ENCODE assay signal across 8 cellular contexts in the genomic region with DNA sequence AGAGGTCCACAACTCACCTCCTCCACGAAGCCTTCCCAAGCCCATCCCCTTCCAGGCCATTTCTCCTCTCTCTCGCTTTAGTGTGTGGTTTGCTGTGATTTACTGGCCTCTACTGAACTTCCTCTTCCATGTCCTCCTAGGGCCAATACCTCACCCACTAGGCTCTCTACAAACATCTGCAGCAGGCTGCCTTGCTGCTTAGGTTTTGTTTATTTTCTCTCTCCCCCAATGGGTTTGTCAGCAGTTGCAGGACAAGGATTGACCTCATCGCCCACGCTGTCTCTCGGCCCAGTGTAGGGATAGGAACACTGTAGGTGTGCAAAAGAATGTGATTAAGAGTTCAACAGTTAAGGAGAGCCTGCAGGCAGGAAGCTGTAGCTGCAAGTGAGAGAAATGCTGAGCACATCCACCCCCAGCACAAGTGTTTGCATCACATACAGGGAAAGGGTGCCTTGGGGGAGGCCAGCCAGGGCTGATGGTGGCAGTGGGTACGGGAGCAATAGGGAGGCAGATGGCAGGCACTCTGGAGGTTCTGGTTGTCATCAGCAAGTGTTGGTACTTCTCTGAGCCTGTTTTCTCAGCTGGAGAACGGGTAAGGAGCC. TPM values are rescaled to one million over a fixed set of nuclear protein-coding genes. Genes with fewer than 3 reads are reported as not detected.
DNase-seq lines count a peak whose midpoint lies in the region; ATAC-seq, FAIRE-seq and TF ChIP-seq lines count a peak whose summit lies in the region.

No MANE protein-coding gene starts in this region.

- TF ChIP-seq CTCF in left ventricle myocardium inferior (IDR thresholded peaks at IDR 0.05; ENCODE audit: borderline replicate concordance): no peak
- peak in 4 of 6 experiments; percentile 7 to 37 (median 30) for TF ChIP-seq CTCF in adrenal gland (IDR thresholded peaks at IDR 0.05)
- TF ChIP-seq CTCF in keratinocyte (optimal IDR thresholded peaks at IDR 0.05 in 1 of 3, IDR thresholded peaks at IDR 0.05 in 1 of 3, conservative IDR thresholded peaks at IDR 0.05 in 1 of 3; ENCODE audit: extremely low read depth in 1 of 3, insufficient read depth in 2 of 3, low read length in 3 of 3): peak in 2 of 3 experiments; percentile 33
- TF ChIP-seq CTCF in type B pancreatic cell (conservative IDR thresholded peaks at IDR 0.05): peak; percentile 42
- peak in 1 of 6 experiments; percentile 22 for TF ChIP-seq CTCF in Peyer's patch (IDR thresholded peaks at IDR 0.05)

- H4K20me1 ChIP-seq in keratinocyte (ENCODE audit: control insufficient read depth, extremely low read depth, insufficient read depth, low read length): peaks cover 2% of the 10 kb centered on the region

- H3K4me1 ChIP-seq in left ventricle myocardium inferior (peaks cover 13% of the 10 kb centered on the region), adrenal gland (replicated peaks in 1 of 2) (peaks cover 31 to 48% of the 10 kb centered on the region in 2 donors), keratinocyte (ENCODE audit: control insufficient read depth, extremely low read depth, insufficient read depth, low read length) (peaks cover 19% of the 10 kb centered on the region), Peyer's patch (peaks cover 0 to 17% (median 6%) of the 10 kb centered on the region in 4 donors)

- DNase-seq in left ventricle myocardium inferior (no peak), cardiac septum (ENCODE audit: low spot score) (no peak), adrenal gland (peak in 2 of 7 donors; percentile 36 to 40), keratinocyte (ENCODE audit: low read depth, low spot score) (no peak), type B pancreatic cell (ENCODE audit: extremely low spot score, unreplicated experiment) (no peak), Peyer's patch (no peak), NCI-H2171 treated with DMSO at 0.1 percent for 48 hours (lab: John Stamatoyannopoulos, UW) (no peak)

- no peaks in the 10 kb centered on the region for H3K9me1 ChIP-seq in keratinocyte (ENCODE audit: control insufficient read depth, extremely low read depth, insufficient read depth, low read length)

- H3K9me3 ChIP-seq in left ventricle myocardium inferior (replicated peaks) (no peaks in the 10 kb centered on the region), adrenal gland (replicated peaks in 1 of 3) (no peaks in the 10 kb centered on the region), keratinocyte (ENCODE audit: control insufficient read depth, low read depth, low read length) (no peaks in the 10 kb centered on the region), Peyer's patch (no peaks in the 10 kb centered on the region)

- H3K9me3 Mint-ChIP-seq in type B pancreatic cell: peaks cover 7% of the 10 kb centered on the region

- no peak for ATAC-seq in HG03159 (IDR thresholded peaks at IDR 0.05; ENCODE audit: unreplicated experiment)

- H3K36me3 Mint-ChIP-seq in type B pancreatic cell: no peaks in the 10 kb centered on the region

- peaks cover 4% of the 10 kb centered on the region for H3K27me3 Mint-ChIP-seq in type B pancreatic cell

- H2AFZ ChIP-seq in keratinocyte (ENCODE audit: control insufficient read depth, low read length): no peak overlapping the region

- H3K36me3 ChIP-seq in left ventricle myocardium inferior (no peaks in the 10 kb centered on the region), adrenal gland (replicated peaks in 1 of 2) (no peaks in the 10 kb centered on the region), keratinocyte (ENCODE audit: control insufficient read depth in 2 of 2, extremely low read depth in 1 of 2, insufficient read depth in 2 of 2, low read length in 2 of 2) (no peaks in the 10 kb centered on the region), Peyer's patch (no peaks in the 10 kb centered on the region)

- WGBS in adrenal gland, 4 donors: 53 to 75% (median 66%) methylated on average over 7 of the region's 7 CpGs

- dilution Hi-C loops in keratinocyte (cut with MboI; ENCODE audit: extremely low pct_ligation_motif_present, low sequenced_read_pairs): no loop called here

- no peak overlapping the region for H3K4me2 ChIP-seq in keratinocyte (ENCODE audit: control insufficient read depth, extremely low read depth, insufficient read depth, low read depth, low read length)

- no peaks in the 10 kb centered on the region for H3K79me2 ChIP-seq in keratinocyte (ENCODE audit: control insufficient read depth, insufficient read depth, low read length)

- H3K27ac Mint-ChIP-seq in type B pancreatic cell: peak overlapping the region; percentile 79

- FAIRE-seq in keratinocyte (lab: Jason Lieb, UNC): no peak

- H3K9ac ChIP-seq in keratinocyte (ENCODE audit: control insufficient read depth, extremely low read depth, insufficient read depth, low read length): no peak overlapping the region

- H3K4me1 Mint-ChIP-seq in type B pancreatic cell (ENCODE audit: unreplicated experiment): peaks cover 27% of the 10 kb centered on the region

- H3K27me3 ChIP-seq in left ventricle myocardium inferior (ENCODE audit: low read depth): no peaks in the 10 kb centered on the region
- H3K27me3 ChIP-seq in adrenal gland: no peaks in the 10 kb centered on the region
- H3K27me3 ChIP-seq in keratinocyte (ENCODE audit: control insufficient read depth, extremely low read depth, insufficient read depth, low read length): no peaks in the 10 kb centered on the region
- no peaks in the 10 kb centered on the region for H3K27me3 ChIP-seq in Peyer's patch

- intact Hi-C loops in left ventricle myocardium inferior (cut with micrococcal nuclease): no loop called here
- intact Hi-C loops in cardiac septum (cut with DNase I): no loop called here
- intact Hi-C loops in adrenal gland (cut with DNase I): no loop called here

- TF ChIP-seq POLR2A in adrenal gland (IDR thresholded peaks at IDR 0.05) (no peak), Peyer's patch (IDR thresholded peaks at IDR 0.05) (no peak)

- H3K27ac ChIP-seq in left ventricle myocardium inferior (replicated peaks) (peak overlapping the region; percentile 88), adrenal gland (peak overlapping the region in 3 of 5 donors; percentile 16 to 90 (median 84)), keratinocyte (ENCODE audit: control insufficient read depth, insufficient read depth, low read length) (no peak overlapping the region), Peyer's patch (peak overlapping the region in 1 of 4 donors; percentile 25)

- H3K4me3 Mint-ChIP-seq in type B pancreatic cell: peak overlapping the region; percentile 85

- H3K4me3 ChIP-seq in left ventricle myocardium inferior: no peak overlapping the region
- H3K4me3 ChIP-seq in adrenal gland: no peak overlapping the region
- no peak overlapping the region for H3K4me3 ChIP-seq in keratinocyte (ENCODE audit: control insufficient read depth in 2 of 3, extremely low read depth in 1 of 3, insufficient read depth in 2 of 3, low read depth in 1 of 3, low read length in 3 of 3)
- peak overlapping the region in 2 of 4 donors; percentile 76 to 92 for H3K4me3 ChIP-seq in Peyer's patch

RNA-seq across cellular contexts. Expression of a gene that starts 1.4 kb away (rescaled TPM):
- total RNA-seq in left ventricle myocardium inferior (10.3 TPM), cardiac septum (12.1 TPM), adrenal gland (100 to 1,000 TPM in 2 of 8 donors, 10 to 100 TPM in 6; 63.7 to 231 (median 90.7) TPM), type B pancreatic cell (ENCODE audit: low replicate concordance) (14.8 and 25.7 TPM in 2 replicates), Peyer's patch (10 to 100 TPM; 15.7 to 88.9 (median 77.2) TPM)
- polyA plus RNA-seq in adrenal gland (100 to 1,000 TPM in 1 of 3 donors, 10 to 100 TPM in 2; 74.2 to 134 (median 76.7) TPM), keratinocyte (13.3 to 23.2 TPM (median 17.0 TPM) in 3 replicates)
- 6.8 TPM for polyA plus RNA-seq in keratinocyte (2011; ENCODE audit: low read depth)
- 6.1 and 15.8 TPM in 2 replicates for polyA plus RNA-seq in keratinocyte (2011; cell fraction: cytosol; rRNA removed)
- 41.2 and 55.4 TPM in 2 replicates for polyA plus RNA-seq in keratinocyte (2011; cell fraction: nucleus; rRNA removed)
- 9.4 and 43.5 TPM in 2 replicates for polyA plus RNA-seq in keratinocyte (2012; ENCODE audit: low replicate concordance)
- polyA minus RNA-seq in keratinocyte: 25.0 to 87.4 TPM (median 26.8 TPM) in 3 replicates
- polyA minus RNA-seq in keratinocyte (2011; cell fraction: cytosol; rRNA and poly(A)+ RNA removed): 40.7 TPM
- 43.2 and 49.5 TPM in 2 replicates for polyA minus RNA-seq in keratinocyte (2011; cell fraction: nucleus; rRNA and poly(A)+ RNA removed)

RNA-seq across cellular contexts. Expression of a gene that starts 18.3 kb away (rescaled TPM):
- not detected for total RNA-seq in left ventricle myocardium inferior
- total RNA-seq in cardiac septum: not detected
- 10 to 100 TPM in 1 of 8 donors, 1 to 10 TPM in 1, under 1 TPM in 5, not detected in 1; 0.25 to 29.9 (median 0.54) TPM for total RNA-seq in adrenal gland
- 1 to 10 TPM; 1.4 to 6.7 (median 2.7) TPM for polyA plus RNA-seq in adrenal gland
- not detected in 3 replicates for polyA plus RNA-seq in keratinocyte
- not detected for polyA plus RNA-seq in keratinocyte (2011; ENCODE audit: low read depth)
- not detected in 2 replicates for polyA plus RNA-seq in keratinocyte (2011; cell fraction: cytosol; rRNA removed)
- not detected in 2 replicates for polyA plus RNA-seq in keratinocyte (2011; cell fraction: nucleus; rRNA removed)
- polyA plus RNA-seq in keratinocyte (2012; ENCODE audit: low replicate concordance): not detected in 2 replicates
- polyA minus RNA-seq in keratinocyte: not detected in 3 replicates
- not detected for polyA minus RNA-seq in keratinocyte (2011; cell fraction: cytosol; rRNA and poly(A)+ RNA removed)
- polyA minus RNA-seq in keratinocyte (2011; cell fraction: nucleus; rRNA and poly(A)+ RNA removed): not detected in 2 replicates
- 0.77 and 2.6 TPM in 2 replicates for total RNA-seq in type B pancreatic cell (ENCODE audit: low replicate concordance)
- 100 to 1,000 TPM in 2 of 4 donors, 10 to 100 TPM in 2; 81.7 to 439 (median 153) TPM for total RNA-seq in Peyer's patch
